In genomic region chr1:201144701-201145100, GRCh38 we compare ENCODE assay signal across 15 cellular contexts. TPM values are rescaled to one million over a fixed set of nuclear protein-coding genes. Genes with fewer than 3 reads are reported as not detected.
DNase-seq lines count a peak whose midpoint lies in the region; ATAC-seq and TF ChIP-seq lines count a peak whose summit lies in the region.
"Had no signal": no experiment of that assay in that cellular context is flagged by ENCODE, and none has a peak within 500 bp of the region (broad histone marks: within the 10 kb centered on the region; RNA-seq: fewer than 3 reads in every experiment).

No MANE protein-coding gene starts in this region.

- H3K27me3 ChIP-seq in WERI-Rb-1 (ENCODE audit: insufficient read depth, low read depth, severe bottlenecking) = no peaks in the 10 kb centered on the region
- no peaks in the 10 kb centered on the region for H3K27me3 ChIP-seq in upper lobe of right lung

- H3K27ac ChIP-seq in WERI-Rb-1 (peak overlapping the region; percentile 59), upper lobe of right lung (no peak overlapping the region)
- H3K27ac ChIP-seq: GM23248 had no signal

- ATAC-seq in upper lobe of right lung = no peak
- ATAC-seq in activated naive CD4-positive, alpha-beta T cell treated with anti-CD3 and anti-CD28 coated beads, Interleukin-2, amount 50 U/mL, for 72 hours = no peak
- ATAC-seq: CD8-positive, alpha-beta T cell; HCT116 had no signal

- peaks cover 19% of the 10 kb centered on the region for H3K4me1 Mint-ChIP-seq in glutamatergic neuron (ENCODE audit: low read depth, unreplicated experiment)

- H3K9me3 ChIP-seq in WERI-Rb-1 (ENCODE audit: severe bottlenecking) (no peaks in the 10 kb centered on the region), upper lobe of right lung (no peaks in the 10 kb centered on the region)

- peaks cover 4% of the 10 kb centered on the region for H3K27me3 Mint-ChIP-seq in glutamatergic neuron (ENCODE audit: unreplicated experiment)
- H3K27me3 Mint-ChIP-seq: B cell had no signal

- intact Hi-C loops in upper lobe of right lung (cut with DNase I) = no loop called here

- H3K36me3 ChIP-seq in WERI-Rb-1 (peaks cover 100% of the 10 kb centered on the region), upper lobe of right lung (peaks cover 64% of the 10 kb centered on the region)

- peak; percentile 31 for DNase-seq in activated effector memory CD4-positive, alpha-beta T cell treated with anti-CD3 and anti-CD28 coated beads, Interleukin-2, amount 50 U/mL, for 16 hours
- no peak for DNase-seq in activated effector memory CD4-positive, alpha-beta T cell treated with Interleukin-2 at 50 U/mL for 16 hours
- DNase-seq in WERI-Rb-1 (peak; percentile 78), glutamatergic neuron (no peak), upper lobe of right lung (peak; percentile 0), cerebellar cortex (ENCODE audit: low spot score) (no peak)
- DNase-seq in activated naive CD4-positive, alpha-beta T cell treated with anti-CD3 and anti-CD28 coated beads, Interleukin-2, amount 50 U/mL, for 72 hours (ENCODE audit: low spot score in 2 of 2) = no peak
- DNase-seq: CD8-positive, alpha-beta T cell; COR-L47; DMS153; DMS79 treated with DMSO at 0.1 percent for 48 hours; EL; GM23248 had no signal

- H3K4me3 Mint-ChIP-seq in glutamatergic neuron (ENCODE audit: unreplicated experiment) = peak overlapping the region; percentile 28
- H3K4me3 Mint-ChIP-seq: B cell; CD8-positive, alpha-beta T cell had no signal

- H3K9me3 Mint-ChIP-seq in glutamatergic neuron (ENCODE audit: unreplicated experiment) = peaks cover 2% of the 10 kb centered on the region
- no peaks in the 10 kb centered on the region for H3K9me3 Mint-ChIP-seq in activated naive CD4-positive, alpha-beta T cell treated with anti-CD3 and anti-CD28 coated beads, Interleukin-2, amount 50 U/mL, for 72 hours
- H3K9me3 Mint-ChIP-seq: CD8-positive, alpha-beta T cell had no signal

- TF ChIP-seq CTCF in WERI-Rb-1 (IDR thresholded peaks at IDR 0.05; ENCODE audit: low read depth, low read length) (peak; percentile 36; the same call in 1 of the 2 replicates), glutamatergic neuron (IDR thresholded peaks at IDR 0.05; ENCODE audit: partially characterized antibody, unreplicated experiment) (no peak), upper lobe of right lung (IDR thresholded peaks at IDR 0.05) (no peak)

- no peaks in the 10 kb centered on the region for H3K36me3 Mint-ChIP-seq in glutamatergic neuron (ENCODE audit: unreplicated experiment)
- H3K36me3 Mint-ChIP-seq in activated naive CD4-positive, alpha-beta T cell treated with anti-CD3 and anti-CD28 coated beads, Interleukin-2, amount 50 U/mL, for 72 hours = no peaks in the 10 kb centered on the region

- no peak overlapping the region for H3K27ac Mint-ChIP-seq in glutamatergic neuron (ENCODE audit: unreplicated experiment)
- H3K27ac Mint-ChIP-seq in activated naive CD4-positive, alpha-beta T cell treated with anti-CD3 and anti-CD28 coated beads, Interleukin-2, amount 50 U/mL, for 72 hours = peak overlapping the region in 1 of 2 donors; percentile 22
- H3K27ac Mint-ChIP-seq: B cell; CD8-positive, alpha-beta T cell had no signal

- no peak overlapping the region for H3K4me3 ChIP-seq in WERI-Rb-1 (ENCODE audit: low read depth, low read length)
- H3K4me3 ChIP-seq in upper lobe of right lung = no peak overlapping the region
- H3K4me3 ChIP-seq: GM23248 had no signal

- no peaks in the 10 kb centered on the region for H3K4me1 ChIP-seq in upper lobe of right lung

RNA-seq across cellular contexts. Expression of gene TMEM9, which starts 9.6 kb away (rescaled TPM):
- total RNA-seq in glutamatergic neuron (ENCODE audit: unreplicated experiment) = 80.2 TPM
- total RNA-seq in upper lobe of right lung = 59.3 TPM
- 10 to 100 TPM; 19.0 to 28.1 TPM for total RNA-seq in activated naive CD4-positive, alpha-beta T cell treated with anti-CD3 and anti-CD28 coated beads, Interleukin-2, amount 50 U/mL, for 72 hours

RNA-seq across cellular contexts. Expression of gene ASCL5, which starts 17.7 kb away (rescaled TPM):
- not detected for total RNA-seq in glutamatergic neuron (ENCODE audit: unreplicated experiment)
- 0.29 TPM for total RNA-seq in upper lobe of right lung
- total RNA-seq in activated naive CD4-positive, alpha-beta T cell treated with anti-CD3 and anti-CD28 coated beads, Interleukin-2, amount 50 U/mL, for 72 hours = under 1 TPM; 0.16 to 0.35 TPM
- total RNA-seq: B cell, GM23248 had no signal

RNA-seq across cellular contexts. Expression of gene CACNA1S, which starts 32.5 kb away (rescaled TPM):
- 0.07 TPM for total RNA-seq in glutamatergic neuron (ENCODE audit: unreplicated experiment)
- 0.55 TPM for total RNA-seq in upper lobe of right lung
- not detected for total RNA-seq in activated naive CD4-positive, alpha-beta T cell treated with anti-CD3 and anti-CD28 coated beads, Interleukin-2, amount 50 U/mL, for 72 hours
- total RNA-seq: B cell; CD8-positive, alpha-beta T cell; GM23248 had no signal

RNA-seq across cellular contexts. Expression of gene IGFN1, which starts 45.9 kb away (rescaled TPM):
- total RNA-seq in glutamatergic neuron (ENCODE audit: unreplicated experiment) (1.9 TPM), upper lobe of right lung (0.81 TPM)
- total RNA-seq in activated naive CD4-positive, alpha-beta T cell treated with anti-CD3 and anti-CD28 coated beads, Interleukin-2, amount 50 U/mL, for 72 hours = not detected
- total RNA-seq: B cell; CD8-positive, alpha-beta T cell; GM23248 had no signal

Comparison
In these comparisons a context has a peak if more than half of its experiments do, and no peak if none do; other contexts are left out.
1. DNase-seq: peak in activated effector memory CD4-positive, alpha-beta T cell treated with anti-CD3 and anti-CD28 coated beads, Interleukin-2, amount 50 U/mL, for 16 hours (single experiment), WERI-Rb-1 (single experiment) and upper lobe of right lung (single experiment); none in activated effector memory CD4-positive, alpha-beta T cell treated with Interleukin-2 at 50 U/mL for 16 hours (single experiment), glutamatergic neuron (single experiment), activated naive CD4-positive, alpha-beta T cell treated with anti-CD3 and anti-CD28 coated beads, Interleukin-2, amount 50 U/mL, for 72 hours (0 of 2) and cerebellar cortex (single experiment).